In the genomic region with DNA sequence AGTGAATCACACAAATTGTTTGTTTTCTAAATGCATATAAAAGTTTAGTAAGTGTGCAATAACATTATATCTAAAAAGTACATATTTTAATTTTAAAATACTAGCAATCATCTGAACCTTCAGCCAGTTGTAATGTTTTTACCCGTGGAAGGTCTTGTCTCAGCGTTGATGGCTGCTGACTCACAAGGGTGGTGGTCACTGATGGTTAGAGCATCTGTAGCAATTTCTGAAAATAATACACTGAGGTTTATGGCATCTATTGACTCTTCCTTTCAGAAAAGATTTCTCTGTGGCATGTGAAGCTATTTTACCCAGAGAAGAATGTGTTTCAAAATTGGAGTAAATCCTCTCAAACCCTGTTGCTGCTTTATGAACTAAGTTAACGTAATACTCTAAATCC, we compare ENCODE assay signal across 28 cellular contexts.
"Had no signal": no experiment of that assay in that cellular context is flagged by ENCODE, and none has a peak within 500 bp of the region (broad histone marks: within the 10 kb centered on the region; RNA-seq: fewer than 3 reads in every experiment).

No MANE protein-coding gene starts in this region.

- H3K4me1 Mint-ChIP-seq: stimulated activated effector memory CD8-positive, alpha-beta T cell treated with anti-CD3 and anti-CD28 coated beads, Interleukin-12 subunit alpha, Interleukin-12 subunit beta, amount 100 ng/mL, for 72 hours; stimulated activated memory B cell treated with anti-CD40 and anti-IgM and Interleukin-4, amounts not matched to agents 10 μg/mL and 1 μg/mL and 100 μg/mL, for 72 hours; stimulated activated naive B cell treated with anti-CD40 and anti-IgM and Interleukin-4, amounts not matched to agents 10 μg/mL and 1 μg/mL and 100 μg/mL, for 72 hours; stimulated activated naive CD8-positive, alpha-beta T cell treated with anti-CD3 and anti-CD28 coated beads, Interleukin-15, amount 100 ng/mL, for 72 hours had no signal

- H3K27ac ChIP-seq: stomach, suprapubic skin, testis, thoracic aorta, thyroid gland, tibial artery, tibial nerve, transverse colon, upper lobe of left lung, upper lobe of right lung, uterus, vagina had no signal

- DNase-seq: stimulated activated CD4-positive, alpha-beta T cell treated with anti-CD3 and anti-CD28 coated beads, Interleukin-2, amount 100 ng/mL, for 48 hours; stimulated activated CD4-positive, alpha-beta T cell treated with anti-CD3 and anti-CD28 coated beads, Interleukin-4, amount 100 ng/mL, for 1 hour; stimulated activated CD4-positive, alpha-beta T cell treated with anti-CD3 and anti-CD28 coated beads, Interleukin-4, amount 100 ng/mL, for 24 hours; stimulated activated CD4-positive, alpha-beta T cell treated with anti-CD3 and anti-CD28 coated beads, Interleukin-4, amount 100 ng/mL, for 4 hours; stimulated activated CD8-positive, alpha-beta memory T cell treated with anti-CD3 and anti-CD28 coated beads, Interleukin-4, amount 100 ng/mL, for 48 hours; stimulated activated naive B cell treated with anti-CD40 and anti-IgM and Interleukin-4, amounts not matched to agents 10 μg/mL and 1 μg/mL and 100 μg/mL, for 72 hours; stimulated activated naive CD4-positive, alpha-beta T cell; stimulated activated naive CD4-positive, alpha-beta T cell treated with Interleukin-2 at 50 U/mL for 16 hours; stimulated activated naive CD8-positive, alpha-beta T cell treated with anti-CD3 and anti-CD28 coated beads, Interleukin-15, amount 100 ng/mL, for 72 hours; stimulated activated naive CD8-positive, alpha-beta T cell treated with anti-CD3 and anti-CD28 coated beads, Interleukin-15, Interleukin-2, amounts not matched to agents 100 U/mL and 50 U/mL, for 24 hours; stomach; substantia nigra; testis; thyroid gland; tibial artery; transverse colon; trophoblast cell; upper lobe of left lung; upper lobe of right lung; uterus had no signal

- H3K27ac Mint-ChIP-seq: stimulated activated effector memory CD8-positive, alpha-beta T cell treated with anti-CD3 and anti-CD28 coated beads, Interleukin-12 subunit alpha, Interleukin-12 subunit beta, amount 100 ng/mL, for 72 hours; stimulated activated memory B cell treated with anti-CD40 and anti-IgM and Interleukin-4, amounts not matched to agents 10 μg/mL and 1 μg/mL and 100 μg/mL, for 72 hours; stimulated activated naive B cell treated with anti-CD40 and anti-IgM and Interleukin-4, amounts not matched to agents 10 μg/mL and 1 μg/mL and 100 μg/mL, for 72 hours; stimulated activated naive CD8-positive, alpha-beta T cell treated with anti-CD3 and anti-CD28 coated beads, Interleukin-15, amount 100 ng/mL, for 72 hours; stimulated activated naive CD8-positive, alpha-beta T cell treated with anti-CD3 and anti-CD28 coated beads, Interleukin-15, Interleukin-2, amounts not matched to agents 100 ng/mL and 50 ng/mL, for 24 hours; type B pancreatic cell had no signal

- H3K36me3 Mint-ChIP-seq: stimulated activated effector memory CD8-positive, alpha-beta T cell treated with anti-CD3 and anti-CD28 coated beads, Interleukin-12 subunit alpha, Interleukin-12 subunit beta, amount 100 ng/mL, for 72 hours; stimulated activated memory B cell treated with anti-CD40 and anti-IgM and Interleukin-4, amounts not matched to agents 10 μg/mL and 1 μg/mL and 100 μg/mL, for 72 hours; stimulated activated naive B cell treated with anti-CD40 and anti-IgM and Interleukin-4, amounts not matched to agents 10 μg/mL and 1 μg/mL and 100 μg/mL, for 72 hours; type B pancreatic cell had no signal

- ATAC-seq: stimulated activated effector memory CD8-positive, alpha-beta T cell treated with anti-CD3 and anti-CD28 coated beads, Interleukin-12 subunit alpha, Interleukin-12 subunit beta, amount 100 ng/mL, for 72 hours; stimulated activated memory B cell treated with anti-CD40 and anti-IgM and Interleukin-4, amounts not matched to agents 10 μg/mL and 1 μg/mL and 100 μg/mL, for 72 hours; stimulated activated naive B cell treated with anti-CD40 and anti-IgM and Interleukin-4, amounts not matched to agents 10 μg/mL and 1 μg/mL and 100 μg/mL, for 72 hours; stimulated activated naive CD8-positive, alpha-beta T cell treated with anti-CD3 and anti-CD28 coated beads, Interleukin-15, amount 100 ng/mL, for 72 hours; stimulated activated naive CD8-positive, alpha-beta T cell treated with anti-CD3 and anti-CD28 coated beads, Interleukin-15, Interleukin-2, amounts not matched to agents 100 U/mL and 50 U/mL, for 24 hours; upper lobe of right lung had no signal

- H3K27me3 ChIP-seq: stomach, suprapubic skin, testis, thyroid gland, tibial artery, tibial nerve, transverse colon, upper lobe of left lung, upper lobe of right lung, uterus, vagina had no signal

- H3K4me3 ChIP-seq: stomach, suprapubic skin, testis, thoracic aorta, thyroid gland, tibial artery, tibial nerve, transverse colon, upper lobe of left lung, upper lobe of right lung, uterus, vagina had no signal

- H3K27me3 Mint-ChIP-seq: stimulated activated memory B cell treated with anti-CD40 and anti-IgM and Interleukin-4, amounts not matched to agents 10 μg/mL and 1 μg/mL and 100 μg/mL, for 72 hours; stimulated activated naive B cell treated with anti-CD40 and anti-IgM and Interleukin-4, amounts not matched to agents 10 μg/mL and 1 μg/mL and 100 μg/mL, for 72 hours; stimulated activated naive CD8-positive, alpha-beta T cell treated with anti-CD3 and anti-CD28 coated beads, Interleukin-15, amount 100 ng/mL, for 72 hours; stimulated activated naive CD8-positive, alpha-beta T cell treated with anti-CD3 and anti-CD28 coated beads, Interleukin-15, Interleukin-2, amounts not matched to agents 100 ng/mL and 50 ng/mL, for 24 hours; type B pancreatic cell had no signal

- H3K9me3 ChIP-seq: suprapubic skin, testis, thoracic aorta, thyroid gland, tibial artery, tibial nerve, transverse colon, upper lobe of left lung, upper lobe of right lung, uterus, vagina had no signal

- H3K4me1 ChIP-seq: stomach, suprapubic skin, testis, thyroid gland, tibial artery, tibial nerve, transverse colon, upper lobe of left lung, upper lobe of right lung, uterus, vagina had no signal

- H3K36me3 ChIP-seq: stomach, suprapubic skin, thoracic aorta, thyroid gland, tibial artery, tibial nerve, transverse colon, upper lobe of left lung, upper lobe of right lung, uterus, vagina had no signal

- H3K4me3 Mint-ChIP-seq: stimulated activated effector memory CD8-positive, alpha-beta T cell treated with anti-CD3 and anti-CD28 coated beads, Interleukin-12 subunit alpha, Interleukin-12 subunit beta, amount 100 ng/mL, for 72 hours; stimulated activated memory B cell treated with anti-CD40 and anti-IgM and Interleukin-4, amounts not matched to agents 10 μg/mL and 1 μg/mL and 100 μg/mL, for 72 hours; stimulated activated naive B cell treated with anti-CD40 and anti-IgM and Interleukin-4, amounts not matched to agents 10 μg/mL and 1 μg/mL and 100 μg/mL, for 72 hours; stimulated activated naive CD8-positive, alpha-beta T cell treated with anti-CD3 and anti-CD28 coated beads, Interleukin-15, amount 100 ng/mL, for 72 hours; stimulated activated naive CD8-positive, alpha-beta T cell treated with anti-CD3 and anti-CD28 coated beads, Interleukin-15, Interleukin-2, amounts not matched to agents 100 ng/mL and 50 ng/mL, for 24 hours; type B pancreatic cell had no signal

- H3K9me3 Mint-ChIP-seq: stimulated activated naive CD8-positive, alpha-beta T cell treated with anti-CD3 and anti-CD28 coated beads, Interleukin-15, Interleukin-2, amounts not matched to agents 100 ng/mL and 50 ng/mL, for 24 hours; type B pancreatic cell had no signal
